Comparison of ENCODE assay signal across 8 cellular contexts in genomic region chr11:96012086-96012824, GRCh38.
A peak's percentile ranks its signal among the peaks of the same experiment; 100 is the strongest.
DNase-seq lines count a peak whose midpoint lies in the region; ATAC-seq, FAIRE-seq and TF ChIP-seq lines count a peak whose summit lies in the region.

No MANE protein-coding gene starts in this region.

- H3K4me1 ChIP-seq in smooth muscle cell (ENCODE audit: low read depth), result peaks cover 35% of the 10 kb centered on the region

- no peaks in the 10 kb centered on the region for H4K20me1 ChIP-seq in smooth muscle cell (ENCODE audit: low read depth)

- peak overlapping the region; percentile 97 for H3K27ac ChIP-seq in smooth muscle cell (ENCODE audit: low read depth)

- peaks cover 19% of the 10 kb centered on the region for H3F3A ChIP-seq in smooth muscle cell (ENCODE audit: low read depth)

- TF ChIP-seq CTCF in D721Med (IDR thresholded peaks at IDR 0.05; ENCODE audit: insufficient read depth, missing control alignments) (peak; percentile 78), smooth muscle cell (IDR thresholded peaks at IDR 0.05; ENCODE audit: borderline replicate concordance, insufficient read depth, poor library complexity, severe bottlenecking) (peak; percentile 38)

- H3K36me3 ChIP-seq in smooth muscle cell (ENCODE audit: low read depth), result no peaks in the 10 kb centered on the region

- H3K79me2 ChIP-seq in smooth muscle cell (ENCODE audit: low read depth), result peaks cover 50% of the 10 kb centered on the region

- H3K4me3 ChIP-seq in smooth muscle cell, result no peak overlapping the region

- no peaks in the 10 kb centered on the region for H3K9me3 ChIP-seq in smooth muscle cell (replicated peaks; ENCODE audit: low read depth)

- H3K4me2 ChIP-seq in smooth muscle cell, result peak overlapping the region; percentile 62

- 11% methylated on average over 8 of the region's 8 CpGs for WGBS in smooth muscle cell (ENCODE audit: low lambda C conversion rate)

- no peak overlapping the region for H2AFZ ChIP-seq in smooth muscle cell (ENCODE audit: low read depth)

- FAIRE-seq in D721Med (lab: Jason Lieb, UNC), result peak; percentile 94

- ATAC-seq in GM19467 (IDR thresholded peaks at IDR 0.05; ENCODE audit: unreplicated experiment), result peak; percentile 91
- ATAC-seq in HG03565 (IDR thresholded peaks at IDR 0.05; ENCODE audit: unreplicated experiment), result peak; percentile 88

- DNase-seq in D721Med (ENCODE audit: insufficient read length, low spot score) (no peak), SW480 (ENCODE audit: low spot score) (peak; percentile 97), astrocyte of the hippocampus (ENCODE audit: low read depth, low spot score) (peak; percentile 93), iPS DF 19.7 (ENCODE audit: low read depth, low spot score) (peak; percentile 40), smooth muscle cell (lab: John Stamatoyannopoulos, UW; ENCODE audit: unreplicated experiment) (no peak), ecto neural progenitor cell (ENCODE audit: low spot score) (no peak)

- H3K9ac ChIP-seq in smooth muscle cell (ENCODE audit: low read depth), result peak overlapping the region; percentile 87

- no peaks in the 10 kb centered on the region for H3K27me3 ChIP-seq in smooth muscle cell (ENCODE audit: low read depth)

Comparison
In these comparisons a context has a peak if more than half of its experiments do, and no peak if none do; other contexts are left out.
1. DNase-seq: peak in SW480 (single experiment), astrocyte of the hippocampus (single experiment) and iPS DF 19.7 (single experiment); none in D721Med (single experiment), smooth muscle cell (single experiment) and ecto neural progenitor cell (single experiment).